In the genomic region with DNA sequence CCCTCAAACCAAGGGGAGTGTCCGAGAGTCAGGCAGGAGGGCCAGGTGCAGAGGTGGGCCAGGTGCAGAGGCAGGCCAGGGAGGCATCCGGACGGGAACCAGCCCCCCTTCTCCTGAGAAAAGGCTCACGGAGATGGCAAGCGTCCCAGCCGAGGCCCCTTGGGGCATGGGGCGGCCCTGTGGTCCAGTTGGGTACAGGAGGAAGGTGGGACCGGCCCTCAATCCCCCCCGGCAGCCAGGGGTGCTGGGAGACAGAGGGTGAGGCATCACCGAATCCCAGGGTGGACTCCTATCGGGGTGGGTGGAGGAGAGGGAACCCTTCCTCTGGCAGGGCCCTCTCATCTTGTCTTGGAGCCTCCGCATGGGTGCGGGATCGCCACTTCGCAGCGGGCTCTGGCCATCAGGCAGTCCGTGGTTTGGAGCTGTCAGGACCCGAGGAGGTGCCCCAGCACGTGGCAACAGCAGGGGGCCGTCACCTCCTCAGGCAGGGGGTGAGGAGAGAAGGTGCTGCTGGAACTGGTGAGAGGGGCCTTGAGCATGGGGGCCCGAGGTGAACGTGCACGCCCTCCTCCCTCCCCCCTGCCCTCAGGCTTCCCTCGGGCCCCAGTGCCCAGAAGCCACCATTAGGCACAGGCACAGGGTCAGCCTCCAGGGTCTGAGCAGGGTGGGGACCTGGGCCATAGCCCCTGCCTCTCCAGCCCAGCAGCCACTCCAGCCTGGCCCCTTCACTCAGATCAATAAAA, we compare ENCODE assay signal across 1 cellular context.
TF ChIP-seq lines count a peak whose summit lies in the region.

No MANE protein-coding gene starts in this region.

TF ChIP-seq in H1, 55 proteins besides CTCF, POLR2A, EP300 and RAD21:
- no peak for TF ChIP-seq BCL11A (IDR thresholded peaks at IDR 0.05; ENCODE audit: low read depth in 2 of 2, low read length in 2 of 2)
- no peak for TF ChIP-seq HDAC2 (IDR thresholded peaks at IDR 0.05; ENCODE audit: borderline replicate concordance in 1 of 2, low read depth in 2 of 2, low read length in 2 of 2)
- no peak for TF ChIP-seq CBX8 (IDR thresholded peaks at IDR 0.05; ENCODE audit: borderline replicate concordance, low read depth, low read length)
- TF ChIP-seq, protein P1, sequence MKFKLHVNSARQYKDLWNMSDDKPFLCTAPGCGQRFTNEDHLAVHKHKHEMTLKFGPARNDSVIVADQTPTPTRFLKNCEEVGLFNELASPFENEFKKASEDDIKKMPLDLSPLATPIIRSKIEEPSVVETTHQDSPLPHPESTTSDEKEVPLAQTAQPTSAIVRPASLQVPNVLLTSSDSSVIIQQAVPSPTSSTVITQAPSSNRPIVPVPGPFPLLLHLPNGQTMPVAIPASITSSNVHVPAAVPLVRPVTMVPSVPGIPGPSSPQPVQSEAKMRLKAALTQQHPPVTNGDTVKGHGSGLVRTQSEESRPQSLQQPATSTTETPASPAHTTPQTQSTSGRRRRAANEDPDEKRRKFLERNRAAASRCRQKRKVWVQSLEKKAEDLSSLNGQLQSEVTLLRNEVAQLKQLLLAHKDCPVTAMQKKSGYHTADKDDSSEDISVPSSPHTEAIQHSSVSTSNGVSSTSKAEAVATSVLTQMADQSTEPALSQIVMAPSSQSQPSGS (IDR thresholded peaks at IDR 0.05; ENCODE audit: low read length), result no peak
- TF ChIP-seq POLR2AphosphoS5 (IDR thresholded peaks at IDR 0.05; ENCODE audit: low read depth, low read length), result no peak
